1 cellular context compared by ENCODE assay signal in the genomic region with DNA sequence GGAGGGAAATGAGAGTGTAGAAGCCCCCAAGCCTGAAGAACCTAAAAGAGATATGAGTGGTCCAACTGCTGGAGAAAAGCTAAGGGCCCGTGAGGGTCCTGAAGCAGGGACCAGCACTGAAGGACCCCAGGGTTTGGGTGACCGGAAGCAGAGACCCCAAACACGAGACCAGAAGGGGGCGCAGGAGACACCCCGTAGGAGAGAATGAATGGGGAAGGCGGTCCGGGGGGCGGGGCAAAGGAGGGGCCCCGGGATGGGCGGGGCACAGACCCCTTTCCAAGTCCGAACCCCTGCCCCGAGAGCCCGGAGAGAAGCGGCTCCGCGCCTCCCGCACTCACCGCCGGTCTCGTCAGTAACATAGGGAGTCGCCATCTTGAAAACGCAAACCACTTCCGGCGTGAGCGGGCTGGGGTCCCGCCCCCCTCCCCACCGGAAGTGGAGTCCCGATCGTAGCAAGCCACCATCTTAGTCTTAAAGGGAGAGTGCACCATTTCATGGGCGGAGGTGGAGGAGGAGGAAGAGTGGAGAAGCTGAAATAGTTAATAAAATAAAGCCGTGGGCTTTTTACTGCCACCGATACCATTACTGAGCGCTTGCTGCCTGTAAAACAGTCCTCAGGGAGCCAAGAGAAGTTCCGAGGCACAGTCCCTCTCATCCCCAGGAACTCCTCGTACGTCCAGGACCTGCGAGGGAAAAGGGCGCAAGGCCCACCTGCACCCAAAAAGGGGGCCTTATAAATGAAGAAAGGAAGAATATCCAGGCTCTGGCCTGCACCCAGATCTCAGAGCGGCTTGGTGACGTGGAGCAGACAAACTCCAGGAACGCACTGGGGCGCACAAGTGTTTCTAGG.
TF ChIP-seq lines count a peak whose summit lies in the region.

No MANE protein-coding gene starts in this region.

TF ChIP-seq in K562, 482 proteins besides CTCF, POLR2A, EP300 and RAD21 (continued from another document):
- TF ChIP-seq, protein P1, sequence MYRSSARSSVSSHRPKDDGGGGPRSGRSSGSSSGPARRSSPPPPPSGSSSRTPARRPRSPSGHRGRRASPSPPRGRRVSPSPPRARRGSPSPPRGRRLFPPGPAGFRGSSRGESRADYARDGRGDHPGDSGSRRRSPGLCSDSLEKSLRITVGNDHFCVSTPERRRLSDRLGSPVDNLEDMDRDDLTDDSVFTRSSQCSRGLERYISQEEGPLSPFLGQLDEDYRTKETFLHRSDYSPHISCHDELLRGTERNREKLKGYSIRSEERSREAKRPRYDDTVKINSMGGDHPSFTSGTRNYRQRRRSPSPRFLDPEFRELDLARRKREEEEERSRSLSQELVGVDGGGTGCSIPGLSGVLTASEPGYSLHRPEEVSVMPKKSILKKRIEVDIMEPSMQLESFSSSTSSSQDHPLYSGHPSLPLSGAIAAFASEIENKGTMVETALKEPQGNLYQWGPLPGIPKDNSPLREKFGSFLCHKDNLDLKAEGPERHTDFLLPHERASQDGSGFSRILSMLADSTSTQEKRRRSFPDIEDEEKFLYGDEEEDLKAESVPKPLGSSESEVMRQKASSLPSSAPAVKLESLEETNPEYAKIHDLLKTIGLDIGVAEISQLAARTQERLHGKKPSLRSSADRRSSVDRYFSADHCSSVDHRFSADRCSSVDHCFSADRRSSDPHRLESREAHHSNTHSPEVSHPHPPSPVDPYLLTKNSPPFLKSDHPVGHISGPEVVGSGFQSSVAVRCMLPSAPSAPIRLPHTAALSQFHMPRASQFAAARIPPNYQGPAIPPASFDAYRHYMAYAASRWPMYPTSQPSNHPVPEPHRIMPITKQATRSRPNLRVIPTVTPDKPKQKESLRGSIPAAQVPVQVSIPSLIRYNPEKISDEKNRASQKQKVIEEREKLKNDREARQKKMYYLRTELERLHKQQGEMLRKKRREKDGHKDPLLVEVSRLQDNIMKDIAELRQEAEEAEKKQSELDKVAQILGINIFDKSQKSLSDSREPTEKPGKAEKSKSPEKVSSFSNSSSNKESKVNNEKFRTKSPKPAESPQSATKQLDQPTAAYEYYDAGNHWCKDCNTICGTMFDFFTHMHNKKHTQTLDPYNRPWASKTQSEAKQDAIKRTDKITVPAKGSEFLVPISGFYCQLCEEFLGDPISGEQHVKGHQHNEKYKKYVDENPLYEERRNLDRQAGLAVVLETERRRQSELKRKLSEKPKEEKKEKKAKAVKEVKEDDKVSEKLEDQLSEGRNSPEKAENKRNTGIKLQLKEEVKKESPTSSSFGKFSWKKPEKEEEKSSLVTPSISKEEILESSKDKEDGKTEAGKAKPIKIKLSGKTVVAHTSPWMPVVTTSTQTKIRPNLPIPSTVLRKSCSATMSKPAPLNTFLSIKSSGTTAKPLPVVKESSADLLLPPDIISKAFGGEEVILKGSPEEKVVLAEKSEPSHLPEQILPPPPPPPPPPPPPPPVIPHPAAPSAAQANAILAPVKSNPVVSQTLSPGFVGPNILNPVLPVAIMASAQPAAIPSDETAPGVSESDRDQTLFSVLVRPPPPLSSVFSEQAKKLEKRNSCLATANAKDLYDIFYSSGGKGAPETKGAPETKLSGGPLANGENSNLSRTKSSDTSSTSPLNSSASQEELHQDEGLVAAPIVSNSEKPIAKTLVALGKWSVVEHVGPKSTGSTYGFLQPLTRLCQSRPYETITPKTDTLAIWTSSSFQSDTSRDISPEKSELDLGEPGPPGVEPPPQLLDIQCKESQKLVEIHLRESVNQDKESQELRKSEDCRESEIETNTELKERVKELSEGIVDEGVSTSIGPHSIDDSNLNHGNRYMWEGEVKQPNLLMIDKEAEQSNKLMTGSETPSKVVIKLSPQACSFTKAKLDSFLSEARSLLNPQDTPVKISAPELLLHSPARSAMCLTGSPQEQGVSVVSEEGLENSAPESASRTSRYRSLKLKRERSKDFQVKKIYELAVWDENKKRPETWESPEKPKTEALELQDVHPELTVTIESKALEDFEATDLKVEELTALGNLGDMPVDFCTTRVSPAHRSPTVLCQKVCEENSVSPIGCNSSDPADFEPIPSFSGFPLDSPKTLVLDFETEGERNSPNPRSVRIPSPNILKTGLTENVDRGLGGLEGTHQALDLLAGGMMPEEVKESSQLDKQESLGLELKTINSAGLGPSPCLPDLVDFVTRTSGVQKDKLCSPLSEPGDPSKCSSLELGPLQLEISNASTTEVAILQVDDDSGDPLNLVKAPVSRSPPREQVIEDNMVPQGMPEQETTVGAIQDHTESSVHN (IDR thresholded peaks at IDR 0.05; ENCODE audit: borderline replicate concordance in 1 of 2, low read depth in 1 of 2) = no peak
- TF ChIP-seq CCNT2 (IDR thresholded peaks at IDR 0.05; ENCODE audit: borderline replicate concordance, extremely low read depth, insufficient read length, low read depth, low read length) (no peak), FOXK1 (CRISPR knock-in tag; IDR thresholded peaks at IDR 0.05; ENCODE audit: borderline replicate concordance) (no peak), CBX8 (IDR thresholded peaks at IDR 0.05; ENCODE audit: borderline replicate concordance, extremely low read depth, low read depth, low read length, poor library complexity, severe bottlenecking) (no peak), NFIC (IDR thresholded peaks at IDR 0.05) (0 out of 2 replicates have a peak, but pooled peaks have one; percentile 3), PTBP1 (IDR thresholded peaks at IDR 0.05; ENCODE audit: low read depth, low read length) (no peak), MCM7 (IDR thresholded peaks at IDR 0.05) (no peak), CREBBP (IDR thresholded peaks at IDR 0.05; ENCODE audit: low read depth, low read length) (no peak), ZBED1 (IDR thresholded peaks at IDR 0.05) (no peak), POLR2AphosphoS5 (IDR thresholded peaks at IDR 0.05; ENCODE audit: control insufficient read depth, insufficient read depth, low read depth, low read length) (0 out of 2 replicates have a peak, but pooled peaks have one; percentile 39), MYC (IDR thresholded peaks at IDR 0.05; ENCODE audit: low read depth, low read length) (peak; percentile 72; the same call in 1 of the 2 replicates), MYC (CRISPR knock-in tag; IDR thresholded peaks at IDR 0.05; ENCODE audit: borderline replicate concordance, low read depth) (no peak), SETDB1 (IDR thresholded peaks at IDR 0.05; ENCODE audit: low read length) (no peak), ZEB2 (IDR thresholded peaks at IDR 0.05) (no peak), ZFX (CRISPR knock-in tag; IDR thresholded peaks at IDR 0.05) (no peak), LCOR (CRISPR knock-in tag; IDR thresholded peaks at IDR 0.05) (0 out of 2 replicates have a peak, but pooled peaks have one; percentile 18), NCOA6 (IDR thresholded peaks at IDR 0.05) (no peak)
- TF ChIP-seq, protein P2, sequence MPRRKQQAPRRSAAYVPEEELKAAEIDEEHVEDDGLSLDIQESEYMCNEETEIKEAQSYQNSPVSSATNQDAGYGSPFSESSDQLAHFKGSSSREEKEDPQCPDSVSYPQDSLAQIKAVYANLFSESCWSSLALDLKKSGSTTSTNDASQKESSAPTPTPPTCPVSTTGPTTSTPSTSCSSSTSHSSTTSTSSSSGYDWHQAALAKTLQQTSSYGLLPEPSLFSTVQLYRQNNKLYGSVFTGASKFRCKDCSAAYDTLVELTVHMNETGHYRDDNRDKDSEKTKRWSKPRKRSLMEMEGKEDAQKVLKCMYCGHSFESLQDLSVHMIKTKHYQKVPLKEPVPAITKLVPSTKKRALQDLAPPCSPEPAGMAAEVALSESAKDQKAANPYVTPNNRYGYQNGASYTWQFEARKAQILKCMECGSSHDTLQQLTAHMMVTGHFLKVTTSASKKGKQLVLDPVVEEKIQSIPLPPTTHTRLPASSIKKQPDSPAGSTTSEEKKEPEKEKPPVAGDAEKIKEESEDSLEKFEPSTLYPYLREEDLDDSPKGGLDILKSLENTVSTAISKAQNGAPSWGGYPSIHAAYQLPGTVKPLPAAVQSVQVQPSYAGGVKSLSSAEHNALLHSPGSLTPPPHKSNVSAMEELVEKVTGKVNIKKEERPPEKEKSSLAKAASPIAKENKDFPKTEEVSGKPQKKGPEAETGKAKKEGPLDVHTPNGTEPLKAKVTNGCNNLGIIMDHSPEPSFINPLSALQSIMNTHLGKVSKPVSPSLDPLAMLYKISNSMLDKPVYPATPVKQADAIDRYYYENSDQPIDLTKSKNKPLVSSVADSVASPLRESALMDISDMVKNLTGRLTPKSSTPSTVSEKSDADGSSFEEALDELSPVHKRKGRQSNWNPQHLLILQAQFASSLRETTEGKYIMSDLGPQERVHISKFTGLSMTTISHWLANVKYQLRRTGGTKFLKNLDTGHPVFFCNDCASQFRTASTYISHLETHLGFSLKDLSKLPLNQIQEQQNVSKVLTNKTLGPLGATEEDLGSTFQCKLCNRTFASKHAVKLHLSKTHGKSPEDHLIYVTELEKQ (CRISPR knock-in tag; IDR thresholded peaks at IDR 0.05) = no peak
- TF ChIP-seq, protein P3, sequence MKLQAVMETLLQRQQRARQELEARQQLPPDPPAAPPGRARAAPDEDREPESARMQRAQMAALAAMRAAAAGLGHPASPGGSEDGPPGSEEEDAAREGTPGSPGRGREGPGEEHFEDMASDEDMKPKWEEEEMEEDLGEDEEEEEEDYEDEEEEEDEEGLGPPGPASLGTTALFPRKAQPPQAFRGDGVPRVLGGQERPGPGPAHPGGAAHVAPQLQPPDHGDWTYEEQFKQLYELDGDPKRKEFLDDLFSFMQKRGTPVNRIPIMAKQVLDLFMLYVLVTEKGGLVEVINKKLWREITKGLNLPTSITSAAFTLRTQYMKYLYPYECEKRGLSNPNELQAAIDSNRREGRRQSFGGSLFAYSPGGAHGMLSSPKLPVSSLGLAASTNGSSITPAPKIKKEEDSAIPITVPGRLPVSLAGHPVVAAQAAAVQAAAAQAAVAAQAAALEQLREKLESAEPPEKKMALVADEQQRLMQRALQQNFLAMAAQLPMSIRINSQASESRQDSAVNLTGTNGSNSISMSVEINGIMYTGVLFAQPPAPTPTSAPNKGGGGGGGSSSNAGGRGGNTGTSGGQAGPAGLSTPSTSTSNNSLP (IDR thresholded peaks at IDR 0.05; ENCODE audit: borderline replicate concordance, low read depth, low read length) = no peak
- TF ChIP-seq, protein P4, sequence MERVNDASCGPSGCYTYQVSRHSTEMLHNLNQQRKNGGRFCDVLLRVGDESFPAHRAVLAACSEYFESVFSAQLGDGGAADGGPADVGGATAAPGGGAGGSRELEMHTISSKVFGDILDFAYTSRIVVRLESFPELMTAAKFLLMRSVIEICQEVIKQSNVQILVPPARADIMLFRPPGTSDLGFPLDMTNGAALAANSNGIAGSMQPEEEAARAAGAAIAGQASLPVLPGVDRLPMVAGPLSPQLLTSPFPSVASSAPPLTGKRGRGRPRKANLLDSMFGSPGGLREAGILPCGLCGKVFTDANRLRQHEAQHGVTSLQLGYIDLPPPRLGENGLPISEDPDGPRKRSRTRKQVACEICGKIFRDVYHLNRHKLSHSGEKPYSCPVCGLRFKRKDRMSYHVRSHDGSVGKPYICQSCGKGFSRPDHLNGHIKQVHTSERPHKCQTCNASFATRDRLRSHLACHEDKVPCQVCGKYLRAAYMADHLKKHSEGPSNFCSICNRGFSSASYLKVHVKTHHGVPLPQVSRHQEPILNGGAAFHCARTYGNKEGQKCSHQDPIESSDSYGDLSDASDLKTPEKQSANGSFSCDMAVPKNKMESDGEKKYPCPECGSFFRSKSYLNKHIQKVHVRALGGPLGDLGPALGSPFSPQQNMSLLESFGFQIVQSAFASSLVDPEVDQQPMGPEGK (CRISPR knock-in tag; IDR thresholded peaks at IDR 0.05; ENCODE audit: borderline replicate concordance) = no peak
- TF ChIP-seq, protein P5, sequence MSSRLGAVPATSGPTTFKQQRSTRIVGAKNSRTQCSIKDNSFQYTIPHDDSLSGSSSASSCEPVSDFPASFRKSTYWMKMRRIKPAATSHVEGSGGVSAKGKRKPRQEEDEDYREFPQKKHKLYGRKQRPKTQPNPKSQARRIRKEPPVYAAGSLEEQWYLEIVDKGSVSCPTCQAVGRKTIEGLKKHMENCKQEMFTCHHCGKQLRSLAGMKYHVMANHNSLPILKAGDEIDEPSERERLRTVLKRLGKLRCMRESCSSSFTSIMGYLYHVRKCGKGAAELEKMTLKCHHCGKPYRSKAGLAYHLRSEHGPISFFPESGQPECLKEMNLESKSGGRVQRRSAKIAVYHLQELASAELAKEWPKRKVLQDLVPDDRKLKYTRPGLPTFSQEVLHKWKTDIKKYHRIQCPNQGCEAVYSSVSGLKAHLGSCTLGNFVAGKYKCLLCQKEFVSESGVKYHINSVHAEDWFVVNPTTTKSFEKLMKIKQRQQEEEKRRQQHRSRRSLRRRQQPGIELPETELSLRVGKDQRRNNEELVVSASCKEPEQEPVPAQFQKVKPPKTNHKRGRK (tag; IDR thresholded peaks at IDR 0.05) = no peak
- TF ChIP-seq, protein P6, sequence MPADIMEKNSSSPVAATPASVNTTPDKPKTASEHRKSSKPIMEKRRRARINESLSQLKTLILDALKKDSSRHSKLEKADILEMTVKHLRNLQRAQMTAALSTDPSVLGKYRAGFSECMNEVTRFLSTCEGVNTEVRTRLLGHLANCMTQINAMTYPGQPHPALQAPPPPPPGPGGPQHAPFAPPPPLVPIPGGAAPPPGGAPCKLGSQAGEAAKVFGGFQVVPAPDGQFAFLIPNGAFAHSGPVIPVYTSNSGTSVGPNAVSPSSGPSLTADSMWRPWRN (IDR thresholded peaks at IDR 0.05; ENCODE audit: low read depth) = no peak
